11 cellular contexts compared by ENCODE assay signal in genomic region chr12:1443421-1444141, GRCh38.
A peak's percentile ranks its signal among the peaks of the same experiment; 100 is the strongest.
DNase-seq lines count a peak whose midpoint lies in the region; ATAC-seq and TF ChIP-seq lines count a peak whose summit lies in the region.
"Had no signal": no experiment of that assay in that cellular context is flagged by ENCODE, and none has a peak within 500 bp of the region (broad histone marks: within the 10 kb centered on the region; RNA-seq: fewer than 3 reads in every experiment).

No MANE protein-coding gene starts in this region.

- H3K9me3 ChIP-seq in HEK293 (ENCODE audit: control insufficient read depth, insufficient read depth, low read depth, low read length) = no peaks in the 10 kb centered on the region
- H3K9me3 ChIP-seq in adrenal gland (replicated peaks in 1 of 3) = no peaks in the 10 kb centered on the region
- H3K9me3 ChIP-seq: uterus had no signal

- H3K27me3 ChIP-seq in adrenal gland = no peaks in the 10 kb centered on the region
- H3K27me3 ChIP-seq: uterus had no signal

- H3K4me3 ChIP-seq in HEK293 (ENCODE audit: low read depth, low read length) (no peak overlapping the region), adrenal gland (no peak overlapping the region)
- H3K4me3 ChIP-seq: uterus had no signal

- H3K36me3 ChIP-seq in HEK293 (ENCODE audit: control insufficient read depth in 2 of 2, insufficient read depth in 1 of 2, low read length in 2 of 2) (no peaks in the 10 kb centered on the region; a peak in 1 of 3 replicates), adrenal gland (replicated peaks in 1 of 2) (no peaks in the 10 kb centered on the region)
- H3K36me3 ChIP-seq: uterus had no signal

- POLR2A ChIA-PET in HEK293 (lab: Yijun Ruan, JAX) = no interaction called here

- peak; percentile 71 for ATAC-seq in left ventricle myocardium superior
- no peak for ATAC-seq in stimulated activated effector memory CD8-positive, alpha-beta T cell treated with anti-CD3 and anti-CD28 coated beads, Interleukin-12 subunit alpha, Interleukin-12 subunit beta, amount 100 ng/mL, for 72 hours
- no peak for ATAC-seq in GM19023 (IDR thresholded peaks at IDR 0.05; ENCODE audit: unreplicated experiment)
- ATAC-seq in HG02642 (IDR thresholded peaks at IDR 0.05; ENCODE audit: poor library complexity, unreplicated experiment) = no peak
- ATAC-seq: naive thymus-derived CD8-positive, alpha-beta T cell had no signal

- intact Hi-C loops in left ventricle myocardium superior (cut with micrococcal nuclease) (no loop called here), adrenal gland (cut with DNase I) (no loop called here)

- H3K4me1 ChIP-seq in HEK293 (ENCODE audit: control insufficient read depth, insufficient read depth, low read length) = peaks cover 9% of the 10 kb centered on the region; the same call in 1 of the 2 replicates
- no peaks in the 10 kb centered on the region for H3K4me1 ChIP-seq in adrenal gland (replicated peaks in 1 of 2)
- H3K4me1 ChIP-seq: uterus had no signal

- TF ChIP-seq POLR2A in adrenal gland (IDR thresholded peaks at IDR 0.05) = no peak

- WGBS in adrenal gland, 4 donors = 64 to 76% (median 71%) methylated on average over 8 of the region's 8 CpGs

- CTCF ChIA-PET in HEK293 (lab: Yijun Ruan, JAX) = no interaction called here

- H3K4me3 Mint-ChIP-seq in stimulated activated effector memory CD8-positive, alpha-beta T cell treated with anti-CD3 and anti-CD28 coated beads, Interleukin-12 subunit alpha, Interleukin-12 subunit beta, amount 100 ng/mL, for 72 hours = no peak overlapping the region
- H3K4me3 Mint-ChIP-seq: activated CD4-positive, alpha-beta memory T cell treated with anti-CD3 and anti-CD28 coated beads, Interleukin-2, amount 10 ng/mL, durations not matched to agents 7 days and 5 days; naive thymus-derived CD8-positive, alpha-beta T cell had no signal

- H3K9me3 Mint-ChIP-seq in stimulated activated effector memory CD8-positive, alpha-beta T cell treated with anti-CD3 and anti-CD28 coated beads, Interleukin-12 subunit alpha, Interleukin-12 subunit beta, amount 100 ng/mL, for 72 hours = no peaks in the 10 kb centered on the region
- H3K9me3 Mint-ChIP-seq: activated CD4-positive, alpha-beta memory T cell treated with anti-CD3 and anti-CD28 coated beads, Interleukin-2, amount 10 ng/mL, durations not matched to agents 7 days and 5 days; naive thymus-derived CD8-positive, alpha-beta T cell had no signal

- peaks cover 12% of the 10 kb centered on the region for H3K36me3 Mint-ChIP-seq in stimulated activated effector memory CD8-positive, alpha-beta T cell treated with anti-CD3 and anti-CD28 coated beads, Interleukin-12 subunit alpha, Interleukin-12 subunit beta, amount 100 ng/mL, for 72 hours

- H3K27ac Mint-ChIP-seq in stimulated activated effector memory CD8-positive, alpha-beta T cell treated with anti-CD3 and anti-CD28 coated beads, Interleukin-12 subunit alpha, Interleukin-12 subunit beta, amount 100 ng/mL, for 72 hours = peak overlapping the region; percentile 51
- H3K27ac Mint-ChIP-seq: activated CD4-positive, alpha-beta memory T cell treated with anti-CD3 and anti-CD28 coated beads, Interleukin-2, amount 10 ng/mL, durations not matched to agents 7 days and 5 days had no signal

- TF ChIP-seq CTCF in HEK293 (tag by site-specific recombination; IDR thresholded peaks at IDR 0.05) (no peak), adrenal gland (IDR thresholded peaks at IDR 0.05) (no peak)

- H3K4me1 Mint-ChIP-seq in stimulated activated effector memory CD8-positive, alpha-beta T cell treated with anti-CD3 and anti-CD28 coated beads, Interleukin-12 subunit alpha, Interleukin-12 subunit beta, amount 100 ng/mL, for 72 hours = no peaks in the 10 kb centered on the region
- H3K4me1 Mint-ChIP-seq: activated CD4-positive, alpha-beta memory T cell treated with anti-CD3 and anti-CD28 coated beads, Interleukin-2, amount 10 ng/mL, durations not matched to agents 7 days and 5 days had no signal

- peak; percentile 34 for DNase-seq in brain pericyte (ENCODE audit: low read depth, low spot score)
- DNase-seq in left ventricle myocardium superior = peak; percentile 26
- DNase-seq in stimulated activated effector memory CD8-positive, alpha-beta T cell treated with anti-CD3 and anti-CD28 coated beads, Interleukin-12 subunit alpha, Interleukin-12 subunit beta, amount 100 ng/mL, for 72 hours (ENCODE audit: low spot score in 2 of 2) = no peak
- DNase-seq in iPS-NIHi11 (ENCODE audit: low spot score) = no peak
- DNase-seq in adrenal gland = no peak
- DNase-seq: activated CD4-positive, alpha-beta memory T cell treated with anti-CD3 and anti-CD28 coated beads, Interleukin-2, amount 10 ng/mL, durations not matched to agents 7 days and 5 days; naive thymus-derived CD8-positive, alpha-beta T cell; uterus had no signal

- peak overlapping the region; percentile 52; the same call in 1 of the 2 replicates for H3K27ac ChIP-seq in HEK293 (ENCODE audit: extremely low read depth, low read depth, low read length)
- H3K27ac ChIP-seq in adrenal gland = peak overlapping the region in 2 of 5 donors; percentile 7 to 35

TF ChIP-seq in HEK293, 187 proteins besides CTCF, POLR2A, EP300 and RAD21:
- TF ChIP-seq ZNF148 (tag by site-specific recombination; IDR thresholded peaks at IDR 0.05; ENCODE audit: borderline replicate concordance) (no peak), ZNF549 (tag by site-specific recombination; IDR thresholded peaks at IDR 0.05) (peak; percentile 63; the same call in 1 of the 2 replicates), YY1 (tag by site-specific recombination; IDR thresholded peaks at IDR 0.05) (no peak), SCRT1 (tag by site-specific recombination; IDR thresholded peaks at IDR 0.05; ENCODE audit: borderline replicate concordance) (peak; percentile 93), SCRT2 (tag by site-specific recombination; IDR thresholded peaks at IDR 0.05) (peak; percentile 95)
- TF ChIP-seq, protein P1, sequence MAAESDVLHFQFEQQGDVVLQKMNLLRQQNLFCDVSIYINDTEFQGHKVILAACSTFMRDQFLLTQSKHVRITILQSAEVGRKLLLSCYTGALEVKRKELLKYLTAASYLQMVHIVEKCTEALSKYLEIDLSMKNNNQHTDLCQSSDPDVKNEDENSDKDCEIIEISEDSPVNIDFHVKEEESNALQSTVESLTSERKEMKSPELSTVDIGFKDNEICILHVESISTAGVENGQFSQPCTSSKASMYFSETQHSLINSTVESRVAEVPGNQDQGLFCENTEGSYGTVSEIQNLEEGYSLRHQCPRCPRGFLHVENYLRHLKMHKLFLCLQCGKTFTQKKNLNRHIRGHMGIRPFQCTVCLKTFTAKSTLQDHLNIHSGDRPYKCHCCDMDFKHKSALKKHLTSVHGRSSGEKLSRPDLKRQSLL (tag by site-specific recombination; IDR thresholded peaks at IDR 0.05) = no peak

Comparison
In these comparisons a context has a peak if more than half of its experiments do, and no peak if none do; other contexts are left out.
1. DNase-seq: peak in brain pericyte (single experiment) and left ventricle myocardium superior (single experiment); none in stimulated activated effector memory CD8-positive, alpha-beta T cell treated with anti-CD3 and anti-CD28 coated beads, Interleukin-12 subunit alpha, Interleukin-12 subunit beta, amount 100 ng/mL, for 72 hours (0 of 2), iPS-NIHi11 (single experiment) and adrenal gland (0 of 7).